Comparison of ENCODE assay signal across 34 cellular contexts in the genomic region with DNA sequence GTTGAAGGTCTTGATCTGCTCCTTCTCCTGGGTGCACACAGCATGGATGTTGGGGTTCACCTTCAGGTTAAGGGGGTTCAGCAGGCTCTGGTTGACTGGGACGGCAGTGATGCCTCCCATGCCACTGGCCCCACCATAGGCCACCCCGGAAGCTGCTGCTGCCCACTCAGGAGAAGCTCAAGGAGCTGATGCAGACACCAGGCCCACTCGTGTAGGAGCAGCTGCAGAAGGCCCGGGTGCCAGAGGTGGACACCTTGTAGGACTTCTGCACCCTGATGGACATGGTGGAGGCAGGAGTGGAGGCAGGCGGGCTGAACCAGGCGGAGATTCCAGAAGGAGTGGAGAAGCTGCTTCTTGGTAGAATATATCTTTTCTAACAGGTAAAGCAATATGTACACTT.
"Had no signal": no experiment of that assay in that cellular context is flagged by ENCODE, and none has a peak within 500 bp of the region (broad histone marks: within the 10 kb centered on the region; RNA-seq: fewer than 3 reads in every experiment).

No MANE protein-coding gene starts in this region.

- H3K4me3 ChIP-seq: MG63 had no signal

- DNase-seq: Kasumi-1, KBM-7, KG1, MG63, MM.1S, MV-4-11, NCI-H1048, NCI-H1092 treated with DMSO at 0.1 percent for 48 hours, NCI-H1105, NCI-H1105 treated with DMSO at 0.1 percent for 48 hours, NCI-H1417, NCI-H1417 treated with DMSO at 0.1 percent for 48 hours, NCI-H1436, NCI-H1436 treated with DMSO at 0.1 percent for 48 hours, NCI-H146, NCI-H1694, NCI-H1694 treated with DMSO at 0.1 percent for 48 hours, NCI-H187, NCI-H187 treated with DMSO at 0.1 percent for 48 hours, NCI-H1930, NCI-H2029, NCI-H2029 treated with DMSO at 0.1 percent for 48 hours, NCI-H2081, NCI-H2081 treated with DMSO at 0.1 percent for 48 hours, NCI-H2107, NCI-H2171, NCI-H2171 treated with DMSO at 0.1 percent for 48 hours, NCI-H2227 treated with DMSO at 0.1 percent for 48 hours, NCI-H226, NCI-H345, NCI-H446, NCI-H446 treated with DMSO at 0.1 percent for 48 hours, NCI-H510A had no signal

- H3K9me3 ChIP-seq: MG63 had no signal

- H3K27ac ChIP-seq: KMS-11 had no signal

- H3K9ac ChIP-seq: KMS-11 had no signal

- H3K4me2 ChIP-seq: KMS-11 had no signal

- H3K27me3 ChIP-seq: MG63 had no signal

- H3K36me3 ChIP-seq: MG63 had no signal
